ENCODE assay signal across 35 cellular contexts in the genomic region with DNA sequence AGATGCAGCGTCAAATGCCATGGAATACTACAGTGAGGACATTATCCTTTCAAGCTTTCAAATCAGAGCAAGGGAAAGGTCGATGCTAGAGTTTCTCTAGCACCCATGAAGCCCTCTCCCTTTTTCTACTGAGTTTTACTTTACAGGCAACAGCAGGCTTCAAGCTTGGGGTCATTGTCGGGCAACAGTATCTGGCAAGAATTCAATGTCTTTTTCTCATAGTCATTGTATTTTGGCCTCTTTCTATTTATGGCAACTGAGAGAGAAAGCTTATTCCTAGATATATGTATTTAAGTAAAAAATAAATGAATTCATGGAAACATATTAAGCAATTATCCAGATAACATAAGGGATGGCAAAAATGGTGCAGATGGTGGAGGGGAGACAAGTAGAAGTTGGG. TPM values are rescaled to one million over a fixed set of nuclear protein-coding genes. Genes with fewer than 3 reads are reported as not detected.
DNase-seq lines count a peak whose midpoint lies in the region; ATAC-seq, FAIRE-seq and TF ChIP-seq lines count a peak whose summit lies in the region.
"Had no signal": no experiment of that assay in that cellular context is flagged by ENCODE, and none has a peak within 500 bp of the region (broad histone marks: within the 10 kb centered on the region; RNA-seq: fewer than 3 reads in every experiment).

No MANE protein-coding gene starts in this region.

- in situ Hi-C loops in brain microvascular endothelial cell (cut with HindIII; ENCODE audit: low pct_ligation_motif_present, low sequenced_read_pairs) (no loop called here), HepG2 (cut with HindIII; ENCODE audit: extremely low pct_ligation_motif_present, low pct_unique_long_range_greater_than_20kb) (no loop called here)

- BruUV-seq in HepG2 (replicated peaks; lab: Mats Ljungman, UMichigan) = no TSS peak

- no peak overlapping the region for H2AFZ ChIP-seq in HepG2 (ENCODE audit: low read length)

- peak; percentile 42 for DNase-seq in DMS 273 (lab: John Stamatoyannopoulos, UW; ENCODE audit: unreplicated experiment)
- no peak for DNase-seq in DMS 273 treated with DMSO at 0.1 percent for 48 hours (lab: John Stamatoyannopoulos, UW)
- no peak for DNase-seq in brain microvascular endothelial cell
- no peak for DNase-seq in HepG2 (ENCODE audit: low spot score)
- DNase-seq in spleen = peak; percentile 2
- DNase-seq in activated CD4-positive, alpha-beta T cell treated with anti-CD3 and anti-CD28 coated beads for 1 hour = no peak
- DNase-seq in stimulated activated CD4-positive, alpha-beta T cell treated with anti-CD3 and anti-CD28 coated beads, Interleukin-2, amount 100 ng/mL, for 48 hours = no peak
- no peak for DNase-seq in activated T-cell treated with anti-CD3 and anti-CD28 coated beads, Interleukin-2, amount 50 U/mL, for 48 hours
- DNase-seq: activated CD4-positive, alpha-beta T cell treated with anti-CD3 and anti-CD28 coated beads for 36 hours; activated CD8-positive, alpha-beta T cell treated with anti-CD3 and anti-CD28 coated beads, Interleukin-2, amount 10 ng/mL, durations not matched to agents 7 days and 5 days; activated effector memory CD4-positive, alpha-beta T cell treated with Interleukin-2 at 50 U/mL for 16 hours; activated naive CD8-positive, alpha-beta T cell treated with anti-CD3 and anti-CD28 coated beads for 36 hours; activated T-cell treated with anti-CD3 and anti-CD28 coated beads for 4 hours; CD4-positive, alpha-beta T cell; esophagus squamous epithelium; immature natural killer cell; MG63; midbrain; naive B cell; NCI-H1105; NCI-H187; NCI-H2171; T-helper 9 cell had no signal

- H3K4me3 ChIP-seq in brain microvascular endothelial cell (ENCODE audit: low read depth, low read length) = no peak overlapping the region
- peak overlapping the region in 1 of 3 experiments; percentile 12; a peak in 1 of 6 replicates for H3K4me3 ChIP-seq in HepG2 (replicated peaks in 1 of 3; ENCODE audit: insufficient read depth in 1 of 3, low read depth in 2 of 3, low read length in 3 of 3)
- H3K4me3 ChIP-seq in spleen = no peak overlapping the region
- H3K4me3 ChIP-seq: esophagus squamous epithelium, gastroesophageal sphincter, MG63, prostate gland, SJCRH30, suprapubic skin had no signal

- WGBS in HepG2 (ENCODE audit: low lambda C conversion rate) = 25% methylated on average over 3 of the region's 3 CpGs
- WGBS in spleen, 5 donors = 51 to 65% (median 62%) methylated on average over 3 of the region's 3 CpGs

- TF ChIP-seq CTCF in brain microvascular endothelial cell (IDR thresholded peaks at IDR 0.05; ENCODE audit: low read depth, low read length, missing control alignments) (no peak), HepG2 (CRISPR knock-in tag; IDR thresholded peaks at IDR 0.05) (no peak), spleen (IDR thresholded peaks at IDR 0.05 in 8 of 11, conservative IDR thresholded peaks at IDR 0.05 in 3 of 11) (no peak)

- TF ChIP-seq POLR2A in HepG2 (IDR thresholded peaks at IDR 0.05; ENCODE audit: insufficient read depth in 1 of 2, low read depth in 2 of 2, low read length in 2 of 2) (no peak), spleen (IDR thresholded peaks at IDR 0.05) (no peak)

- POLR2A ChIA-PET in HepG2 (lab: Yijun Ruan, JAX) = interaction anchor here (1.1 to 1.5 kb wide), 2 partner anchors 14 to 411 kb away, joined by 3 to 4 read pairs; partner anchors contain the start of gene CX3CL1

- no peak for ATAC-seq in HepG2
- ATAC-seq: activated CD4-positive, alpha-beta T cell treated with anti-CD3 and anti-CD28 coated beads for 36 hours; activated CD8-positive, alpha-beta T cell treated with anti-CD3 and anti-CD28 coated beads, Interleukin-2, amount 10 ng/mL, durations not matched to agents 7 days and 5 days; gastroesophageal sphincter; stimulated activated memory B cell treated with anti-CD40 and anti-IgM and Interleukin-4, amounts not matched to agents 10 μg/mL and 1 μg/mL and 100 μg/mL, for 72 hours had no signal

- no peaks in the 10 kb centered on the region for H3K79me2 ChIP-seq in HepG2 (ENCODE audit: insufficient read depth, low read length)

- CTCF ChIA-PET in HepG2 (lab: Yijun Ruan, JAX; ENCODE audit: low intra/inter-chr PET ratio, low total read pairs) = no interaction called here

- H3K36me3 ChIP-seq in brain microvascular endothelial cell (replicated peaks) (no peaks in the 10 kb centered on the region), HepG2 (replicated peaks in 1 of 2; ENCODE audit: control insufficient read depth in 1 of 2, insufficient read depth in 2 of 2, low read length in 2 of 2) (no peaks in the 10 kb centered on the region), spleen (no peaks in the 10 kb centered on the region)
- H3K36me3 ChIP-seq: esophagus squamous epithelium, gastroesophageal sphincter, MG63, neutrophil, prostate gland, SJCRH30, suprapubic skin had no signal

- TF ChIP-seq EP300 in HepG2 (IDR thresholded peaks at IDR 0.05; ENCODE audit: low read depth in 2 of 2, low read length in 2 of 2) = no peak
- TF ChIP-seq EP300 in HepG2 (CRISPR knock-in tag; IDR thresholded peaks at IDR 0.05; ENCODE audit: borderline replicate concordance) = no peak

- H4K20me1 ChIP-seq in HepG2 (ENCODE audit: insufficient read depth, low read length) = no peaks in the 10 kb centered on the region

- H3K9me3 ChIP-seq in HepG2 (ENCODE audit: low read length) (no peaks in the 10 kb centered on the region), spleen (no peaks in the 10 kb centered on the region)
- H3K9me3 ChIP-seq: esophagus squamous epithelium, gastroesophageal sphincter, MG63, neutrophil, prostate gland, SJCRH30, suprapubic skin had no signal

- no peak overlapping the region for H3K9ac ChIP-seq in HepG2 (ENCODE audit: insufficient read depth, low read depth, low read length)
- H3K9ac ChIP-seq: KMS-11 had no signal

- H3K27ac ChIP-seq in brain microvascular endothelial cell (peak overlapping the region; percentile 30), HepG2 (ENCODE audit: extremely low read length, insufficient read depth, low read length) (no peak overlapping the region), spleen (peak overlapping the region; percentile 26 to 75 (median 56))
- H3K27ac ChIP-seq: 22Rv1, esophagus squamous epithelium, gastroesophageal sphincter, KMS-11, neutrophil, prostate gland, SJCRH30, suprapubic skin had no signal

- peak overlapping the region; percentile 41 for H3K4me2 ChIP-seq in HepG2 (ENCODE audit: low read depth, low read length)
- H3K4me2 ChIP-seq: KMS-11 had no signal

- no peak for FAIRE-seq in HepG2 (lab: Jason Lieb, UNC)
- FAIRE-seq: astrocyte, H54, RCC 7860 had no signal

- no peak for TF ChIP-seq RAD21 in HepG2 (CRISPR knock-in tag; IDR thresholded peaks at IDR 0.05)

- intact Hi-C loops in HepG2 (cut with micrococcal nuclease; ENCODE audit: unreplicated experiment) = no loop called here
- intact Hi-C loops in spleen (cut with DNase I; ENCODE audit: low total_unique reads) = loop anchor here (10.0 kb wide), 2 partner anchors 83 to 213 kb away; no protein-coding TSS in a partner anchor

- H3K4me1 ChIP-seq in HepG2 (ENCODE audit: insufficient read depth, low read length) = peaks cover 57% of the 10 kb centered on the region
- peaks cover 25 to 65% (median 56%) of the 10 kb centered on the region in 6 donors for H3K4me1 ChIP-seq in spleen
- H3K4me1 ChIP-seq: prostate gland had no signal

- H3K27me3 ChIP-seq in brain microvascular endothelial cell (replicated peaks) (no peaks in the 10 kb centered on the region), HepG2 (ENCODE audit: control insufficient read depth in 1 of 2, insufficient read depth in 2 of 2, low read length in 2 of 2) (peaks cover 6 to 22% of the 10 kb centered on the region in 2 experiments; a peak in 4 of 5 replicates), spleen (replicated peaks in 1 of 7) (no peaks in the 10 kb centered on the region)
- H3K27me3 ChIP-seq: gastroesophageal sphincter, MG63, neutrophil, SJCRH30, suprapubic skin had no signal

RNA-seq across cellular contexts. Expression of gene CETP, which starts 0.4 kb away (rescaled TPM):
- 0.31 TPM in 1 of 2 replicates, not detected in the other for total RNA-seq in HepG2 (2016; rRNA removed; fragmentation: Illumina TruSeq; extraction: Trizol)
- not detected in 2 replicates for total RNA-seq in HepG2 (2016; cell fraction: cytosol; rRNA removed; fragmentation: Illumina TruSeq; extraction: Trizol; ENCODE audit: low read depth)
- total RNA-seq in HepG2 (2016; cell fraction: insoluble cytoplasmic fraction; rRNA removed; fragmentation: Illumina TruSeq; extraction: Trizol) = 0.17 TPM in 1 of 2 replicates, not detected in the other
- total RNA-seq in HepG2 (2016; cell fraction: membrane; rRNA removed; fragmentation: Illumina TruSeq; extraction: Trizol) = 0.14 and 0.25 TPM in 2 replicates
- total RNA-seq in HepG2 (2016; cell fraction: nucleus; rRNA removed; fragmentation: Illumina TruSeq; extraction: Trizol) = 0.28 TPM in 2 replicates
- polyA plus RNA-seq in HepG2 (2011; rRNA removed) = 9.8 and 15.7 TPM in 2 replicates
- 7.5 and 11.8 TPM in 2 replicates for polyA plus RNA-seq in HepG2 (2011; cell fraction: cytosol; rRNA removed)
- 8.6 and 9.0 TPM in 2 replicates for polyA plus RNA-seq in HepG2 (2011; cell fraction: nucleus; rRNA removed)
- 1.5 and 3.1 TPM in 2 replicates for polyA plus RNA-seq in HepG2 (2012)
- 0.25 and 0.33 TPM in 2 replicates for polyA plus RNA-seq in HepG2 (2016; cell fraction: cytosol; fragmentation: Illumina TruSeq; extraction: Trizol; ENCODE audit: low read depth)
- polyA plus RNA-seq in HepG2 (2016; cell fraction: insoluble cytoplasmic fraction; fragmentation: Illumina TruSeq; extraction: Trizol; ENCODE audit: low read depth) = 0.32 and 0.36 TPM in 2 replicates
- 0.11 and 0.17 TPM in 2 replicates for polyA plus RNA-seq in HepG2 (2016; cell fraction: membrane; fragmentation: Illumina TruSeq; extraction: Trizol; ENCODE audit: low read depth)
- polyA plus RNA-seq in HepG2 (2016; cell fraction: nucleus; fragmentation: Illumina TruSeq; extraction: Trizol; ENCODE audit: insufficient read depth, low read depth) = 0.56 and 0.62 TPM in 2 replicates
- 0.07 and 7.1 TPM in 2 replicates for polyA minus RNA-seq in HepG2 (2011; rRNA and poly(A)+ RNA removed; ENCODE audit: low replicate concordance)
- polyA minus RNA-seq in HepG2 (2011; cell fraction: cytosol; rRNA and poly(A)+ RNA removed) = 2.1 and 4.2 TPM in 2 replicates
- polyA minus RNA-seq in HepG2 (2011; cell fraction: nucleus; rRNA and poly(A)+ RNA removed) = 1.5 and 2.5 TPM in 2 replicates
- total RNA-seq in spleen = 10 to 100 TPM; 15.4 to 73.8 (median 34.5) TPM
- 10 to 100 TPM in 1 of 3 donors, 1 to 10 TPM in 2; 7.6 to 13.8 (median 9.8) TPM for polyA plus RNA-seq in spleen
- total RNA-seq: activated CD8-positive, alpha-beta T cell treated with anti-CD3 and anti-CD28 coated beads, Interleukin-2, amount 10 ng/mL, durations not matched to agents 7 days and 5 days; astrocyte; CD4-positive, alpha-beta T cell; Daoy had no signal

RNA-seq across cellular contexts. Expression of gene NLRC5, which starts 28.0 kb away (rescaled TPM):
- total RNA-seq in HepG2 (2016; rRNA removed; fragmentation: Illumina TruSeq; extraction: Trizol) (3.1 and 6.3 TPM in 2 replicates), spleen (100 to 1,000 TPM; 206 to 401 (median 237) TPM)
- total RNA-seq in HepG2 (2016; cell fraction: cytosol; rRNA removed; fragmentation: Illumina TruSeq; extraction: Trizol; ENCODE audit: low read depth) = 1.8 and 4.8 TPM in 2 replicates
- 3.7 and 4.8 TPM in 2 replicates for total RNA-seq in HepG2 (2016; cell fraction: insoluble cytoplasmic fraction; rRNA removed; fragmentation: Illumina TruSeq; extraction: Trizol)
- total RNA-seq in HepG2 (2016; cell fraction: membrane; rRNA removed; fragmentation: Illumina TruSeq; extraction: Trizol) = 2.8 and 2.9 TPM in 2 replicates
- 12.6 and 13.0 TPM in 2 replicates for total RNA-seq in HepG2 (2016; cell fraction: nucleus; rRNA removed; fragmentation: Illumina TruSeq; extraction: Trizol)
- polyA plus RNA-seq in HepG2 (2011; rRNA removed) (12.7 and 15.7 TPM in 2 replicates), spleen (100 to 1,000 TPM in 2 of 3 donors, 10 to 100 TPM in 1; 52.0 to 175 (median 161) TPM)
- polyA plus RNA-seq in HepG2 (2011; cell fraction: cytosol; rRNA removed) = 4.5 and 4.8 TPM in 2 replicates
- 114 and 130 TPM in 2 replicates for polyA plus RNA-seq in HepG2 (2011; cell fraction: nucleus; rRNA removed)
- polyA plus RNA-seq in HepG2 (2012) = 3.8 and 11.3 TPM in 2 replicates
- polyA plus RNA-seq in HepG2 (2016; cell fraction: cytosol; fragmentation: Illumina TruSeq; extraction: Trizol; ENCODE audit: low read depth) = 0.85 and 0.96 TPM in 2 replicates
- 3.1 and 3.4 TPM in 2 replicates for polyA plus RNA-seq in HepG2 (2016; cell fraction: insoluble cytoplasmic fraction; fragmentation: Illumina TruSeq; extraction: Trizol; ENCODE audit: low read depth)
- polyA plus RNA-seq in HepG2 (2016; cell fraction: membrane; fragmentation: Illumina TruSeq; extraction: Trizol; ENCODE audit: low read depth) = 2.0 and 2.8 TPM in 2 replicates
- polyA plus RNA-seq in HepG2 (2016; cell fraction: nucleus; fragmentation: Illumina TruSeq; extraction: Trizol; ENCODE audit: insufficient read depth, low read depth) = 16.8 and 24.4 TPM in 2 replicates
- polyA minus RNA-seq in HepG2 (2011; rRNA and poly(A)+ RNA removed; ENCODE audit: low replicate concordance) = 21.4 and 102 TPM in 2 replicates
- 4.4 and 4.9 TPM in 2 replicates for polyA minus RNA-seq in HepG2 (2011; cell fraction: cytosol; rRNA and poly(A)+ RNA removed)
- polyA minus RNA-seq in HepG2 (2011; cell fraction: nucleus; rRNA and poly(A)+ RNA removed) = 33.9 and 46.2 TPM in 2 replicates

RNA-seq across cellular contexts. Expression of gene HERPUD1, which starts 29.4 kb away (rescaled TPM):
- 65.3 and 96.2 TPM in 2 replicates for total RNA-seq in HepG2 (2016; rRNA removed; fragmentation: Illumina TruSeq; extraction: Trizol)
- total RNA-seq in HepG2 (2016; cell fraction: cytosol; rRNA removed; fragmentation: Illumina TruSeq; extraction: Trizol; ENCODE audit: low read depth) = 30.1 and 30.9 TPM in 2 replicates
- total RNA-seq in HepG2 (2016; cell fraction: insoluble cytoplasmic fraction; rRNA removed; fragmentation: Illumina TruSeq; extraction: Trizol) = 63.9 and 93.3 TPM in 2 replicates
- 64.8 and 86.4 TPM in 2 replicates for total RNA-seq in HepG2 (2016; cell fraction: membrane; rRNA removed; fragmentation: Illumina TruSeq; extraction: Trizol)
- 133 and 155 TPM in 2 replicates for total RNA-seq in HepG2 (2016; cell fraction: nucleus; rRNA removed; fragmentation: Illumina TruSeq; extraction: Trizol)
- polyA plus RNA-seq in HepG2 (2011; rRNA removed) = 311 and 323 TPM in 2 replicates
- 179 and 230 TPM in 2 replicates for polyA plus RNA-seq in HepG2 (2011; cell fraction: cytosol; rRNA removed)
- 192 and 208 TPM in 2 replicates for polyA plus RNA-seq in HepG2 (2011; cell fraction: nucleus; rRNA removed)
- 165 and 190 TPM in 2 replicates for polyA plus RNA-seq in HepG2 (2012)
- polyA plus RNA-seq in HepG2 (2016; cell fraction: cytosol; fragmentation: Illumina TruSeq; extraction: Trizol; ENCODE audit: low read depth) = 33.0 and 44.6 TPM in 2 replicates
- polyA plus RNA-seq in HepG2 (2016; cell fraction: insoluble cytoplasmic fraction; fragmentation: Illumina TruSeq; extraction: Trizol; ENCODE audit: low read depth) = 80.1 and 93.2 TPM in 2 replicates
- polyA plus RNA-seq in HepG2 (2016; cell fraction: membrane; fragmentation: Illumina TruSeq; extraction: Trizol; ENCODE audit: low read depth) = 58.1 and 78.2 TPM in 2 replicates
- 216 and 231 TPM in 2 replicates for polyA plus RNA-seq in HepG2 (2016; cell fraction: nucleus; fragmentation: Illumina TruSeq; extraction: Trizol; ENCODE audit: insufficient read depth, low read depth)
- polyA minus RNA-seq in HepG2 (2011; rRNA and poly(A)+ RNA removed; ENCODE audit: low replicate concordance) = 206 and 472 TPM in 2 replicates
- 126 and 139 TPM in 2 replicates for polyA minus RNA-seq in HepG2 (2011; cell fraction: cytosol; rRNA and poly(A)+ RNA removed)
- polyA minus RNA-seq in HepG2 (2011; cell fraction: nucleus; rRNA and poly(A)+ RNA removed) = 287 and 365 TPM in 2 replicates
- 100 to 1,000 TPM; 162 to 370 (median 205) TPM for total RNA-seq in spleen
- polyA plus RNA-seq in spleen = 100 to 1,000 TPM in 1 of 3 donors, 10 to 100 TPM in 2; 84.1 to 105 (median 92.5) TPM

Comparison
In these comparisons a context has a peak if more than half of its experiments do, and no peak if none do; other contexts are left out.
1. DNase-seq: peak in DMS 273 (single experiment) and spleen (single experiment); none in DMS 273 treated with DMSO at 0.1 percent for 48 hours (single experiment), brain microvascular endothelial cell (single experiment), HepG2 (single experiment), activated CD4-positive, alpha-beta T cell treated with anti-CD3 and anti-CD28 coated beads for 1 hour (single experiment), stimulated activated CD4-positive, alpha-beta T cell treated with anti-CD3 and anti-CD28 coated beads, Interleukin-2, amount 100 ng/mL, for 48 hours (0 of 2) and activated T-cell treated with anti-CD3 and anti-CD28 coated beads, Interleukin-2, amount 50 U/mL, for 48 hours (0 of 2).
2. RNA of gene CETP, which starts 0.4 kb away (total RNA-seq): 15.4 to 73.8 TPM in spleen; 0.14 to 0.31 TPM in HepG2; every median in the first group is over 10 times any median in the second.
3. RNA of gene NLRC5, which starts 28.0 kb away (total RNA-seq): 206 to 401 TPM in spleen; 1.8 to 13.0 TPM in HepG2; every median in the first group is over 10 times any median in the second.